Comparison of ENCODE assay signal across 9 cellular contexts in the genomic region with DNA sequence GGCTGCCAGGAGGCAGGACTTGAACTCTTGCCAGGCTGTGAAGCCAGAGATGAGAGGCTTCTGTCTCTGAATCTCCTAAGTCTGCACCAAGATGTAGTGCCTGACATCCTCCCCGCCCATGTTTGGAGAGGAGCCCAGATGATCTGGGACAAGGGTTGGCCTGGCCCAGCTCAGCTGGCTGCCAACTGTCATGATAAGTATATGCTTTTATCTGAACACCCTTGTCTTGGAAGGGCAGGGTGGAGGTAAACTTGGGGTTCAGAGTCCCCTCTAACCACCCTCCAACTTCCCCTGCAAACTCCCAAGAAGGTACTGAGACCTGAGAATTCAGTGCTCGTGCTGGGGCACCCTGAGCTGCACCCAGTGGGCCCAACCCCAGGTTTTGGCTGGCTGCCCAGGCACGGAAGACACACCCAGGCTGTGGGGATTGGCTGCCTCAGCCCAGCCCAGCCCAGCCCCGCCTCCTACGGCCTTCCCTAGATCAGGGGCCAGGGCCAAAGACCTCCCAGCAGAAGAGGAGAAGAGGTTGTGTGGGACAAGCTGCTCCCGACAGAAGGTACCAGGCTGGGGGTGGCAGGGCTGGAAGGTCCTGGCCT.
DNase-seq lines count a peak whose midpoint lies in the region; ATAC-seq, FAIRE-seq and TF ChIP-seq lines count a peak whose summit lies in the region.
"Had no signal": no experiment of that assay in that cellular context is flagged by ENCODE, and none has a peak within 500 bp of the region (broad histone marks: within the 10 kb centered on the region; RNA-seq: fewer than 3 reads in every experiment).

A gene with protein sequence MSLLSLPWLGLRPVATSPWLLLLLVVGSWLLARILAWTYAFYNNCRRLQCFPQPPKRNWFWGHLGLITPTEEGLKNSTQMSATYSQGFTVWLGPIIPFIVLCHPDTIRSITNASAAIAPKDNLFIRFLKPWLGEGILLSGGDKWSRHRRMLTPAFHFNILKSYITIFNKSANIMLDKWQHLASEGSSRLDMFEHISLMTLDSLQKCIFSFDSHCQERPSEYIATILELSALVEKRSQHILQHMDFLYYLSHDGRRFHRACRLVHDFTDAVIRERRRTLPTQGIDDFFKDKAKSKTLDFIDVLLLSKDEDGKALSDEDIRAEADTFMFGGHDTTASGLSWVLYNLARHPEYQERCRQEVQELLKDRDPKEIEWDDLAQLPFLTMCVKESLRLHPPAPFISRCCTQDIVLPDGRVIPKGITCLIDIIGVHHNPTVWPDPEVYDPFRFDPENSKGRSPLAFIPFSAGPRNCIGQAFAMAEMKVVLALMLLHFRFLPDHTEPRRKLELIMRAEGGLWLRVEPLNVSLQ (plus strand): TSS at position 508 of the 596 bp plus-strand sequence. CDS start 443 bp downstream, outside the sequence.

- TF ChIP-seq CTCF in RWPE2 (IDR thresholded peaks at IDR 0.05; ENCODE audit: poor library complexity, severe bottlenecking): no peak
- no peak for TF ChIP-seq CTCF in foreskin fibroblast (IDR thresholded peaks at IDR 0.05; ENCODE audit: low read depth, low read length)
- TF ChIP-seq CTCF in nephron progenitor cell (IDR thresholded peaks at IDR 0.05): no peak

- H3K4me3 Mint-ChIP-seq in nephron progenitor cell: no peak within 1 kb of the TSS

- DNase-seq in H54 (ENCODE audit: insufficient read length, low spot score): peak; percentile 68
- no peak for DNase-seq in RWPE2 (ENCODE audit: low spot score)
- DNase-seq in foreskin fibroblast: peak; percentile 3 to 8
- no peak for DNase-seq in RKO (ENCODE audit: low spot score)
- DNase-seq in nephron progenitor cell: no peak
- DNase-seq in NCI-H1092 (lab: John Stamatoyannopoulos, UW): no peak

- no peaks in the 10 kb centered on the region for H3K4me1 Mint-ChIP-seq in nephron progenitor cell

- H3K36me3 Mint-ChIP-seq in nephron progenitor cell (ENCODE audit: low read depth): peaks cover 2% of the 10 kb centered on the region

- no peaks in the 10 kb centered on the region for H3K36me3 ChIP-seq in RWPE2 (ENCODE audit: low read depth)

- no peak within 1 kb of the TSS for H3K27ac Mint-ChIP-seq in nephron progenitor cell

- peak; percentile 64 for FAIRE-seq in H54 (lab: Jason Lieb, UNC)
- FAIRE-seq: endothelial cell of umbilical vein had no signal

- H3K4me1 ChIP-seq in RWPE2 (ENCODE audit: insufficient read depth, poor library complexity, severe bottlenecking): no peaks in the 10 kb centered on the region

- H3K4me3 ChIP-seq in RWPE2 (ENCODE audit: severe bottlenecking): no peak within 1 kb of the TSS
- H3K4me3 ChIP-seq in foreskin fibroblast (ENCODE audit: low read depth in 1 of 2, low read length in 2 of 2): no peak within 1 kb of the TSS
- peak within 1 kb of the TSS in 2 of 7 experiments; percentile 7 to 29 for H3K4me3 ChIP-seq in skin epidermis

- H3K27me3 ChIP-seq in RWPE2 (ENCODE audit: insufficient read depth, poor library complexity, severe bottlenecking): peaks cover 2% of the 10 kb centered on the region

- peaks cover 55% of the 10 kb centered on the region for H3K9me3 Mint-ChIP-seq in nephron progenitor cell

- H3K27ac ChIP-seq in RWPE2 (ENCODE audit: poor library complexity, severe bottlenecking) (no peak within 1 kb of the TSS), skin epidermis (peak within 1 kb of the TSS in 15 of 21 experiments; percentile 6 to 83 (median 48))

- no peaks in the 10 kb centered on the region for H3K27me3 Mint-ChIP-seq in nephron progenitor cell (ENCODE audit: low read depth, poor library complexity)

- H3K9me3 ChIP-seq in RWPE2 (ENCODE audit: severe bottlenecking): no peaks in the 10 kb centered on the region

- ATAC-seq in RWPE2 (ENCODE audit: low read depth): peak; percentile 77
- no peak for ATAC-seq in GM19397 (IDR thresholded peaks at IDR 0.05; ENCODE audit: unreplicated experiment)

- TF ChIP-seq POLR2A in H54 (IDR thresholded peaks at IDR 0.05; ENCODE audit: low read depth, low read length): no peak

Comparison
In these comparisons a context has a peak if more than half of its experiments do, and no peak if none do; other contexts are left out.
1. DNase-seq: peak in H54 (single experiment) and foreskin fibroblast (2 of 2); none in RWPE2 (single experiment), RKO (single experiment), nephron progenitor cell (single experiment) and NCI-H1092 (single experiment).